In genomic region chr22:50192056-50192824, GRCh38 we compare ENCODE assay signal across 9 cellular contexts. TPM values are rescaled to one million over a fixed set of nuclear protein-coding genes. Genes with fewer than 3 reads are reported as not detected.
DNase-seq lines count a peak whose midpoint lies in the region; ATAC-seq and TF ChIP-seq lines count a peak whose summit lies in the region.
"Had no signal": no experiment of that assay in that cellular context is flagged by ENCODE, and none has a peak within 500 bp of the region (broad histone marks: within the 10 kb centered on the region; RNA-seq: fewer than 3 reads in every experiment).

No MANE protein-coding gene starts in this region.

- no peaks in the 10 kb centered on the region for H3K9me3 ChIP-seq in OCI-LY7 (ENCODE audit: low read length)
- no peaks in the 10 kb centered on the region for H3K9me3 ChIP-seq in endodermal cell (ENCODE audit: control insufficient read depth, low read length)
- no peaks in the 10 kb centered on the region for H3K9me3 ChIP-seq in spleen

- H3K36me3 ChIP-seq in OCI-LY7 (ENCODE audit: insufficient read depth, low read length), result peaks cover 59% of the 10 kb centered on the region
- H3K36me3 ChIP-seq in endodermal cell (ENCODE audit: control insufficient read depth, insufficient read depth, low read length), result peaks cover 11% of the 10 kb centered on the region
- peaks cover 0 to 45% (median 33%) of the 10 kb centered on the region in 6 donors for H3K36me3 ChIP-seq in spleen

- intact Hi-C loops in activated CD4-positive, alpha-beta T cell treated with anti-CD3 and anti-CD28 coated beads for 36 hours (cut with DNase I, micrococcal nuclease), result loop anchor here in 1 of 2 experiments (5.0 to 10.0 kb wide), 3 partner anchors 45 to 257 kb away; no protein-coding TSS in a partner anchor
- intact Hi-C loops in OCI-LY7 (cut with micrococcal nuclease; ENCODE audit: unreplicated experiment) (loop anchor here (5.0 kb wide), 3 partner anchors 125 to 280 kb away; no protein-coding TSS in a partner anchor), spleen (cut with DNase I; ENCODE audit: low total_unique reads) (no loop called here)

- TF ChIP-seq CTCF in OCI-LY7 (conservative IDR thresholded peaks at IDR 0.05; ENCODE audit: low read length), result no peak
- no peak for TF ChIP-seq CTCF in endodermal cell (conservative IDR thresholded peaks at IDR 0.05)
- no peak for TF ChIP-seq CTCF in spleen (IDR thresholded peaks at IDR 0.05 in 8 of 11, conservative IDR thresholded peaks at IDR 0.05 in 3 of 11)
- TF ChIP-seq CTCF in progenitor cell of endocrine pancreas (IDR thresholded peaks at IDR 0.05; ENCODE audit: unreplicated experiment), result no peak
- no peak for TF ChIP-seq CTCF in type B pancreatic cell (conservative IDR thresholded peaks at IDR 0.05)

- no peaks in the 10 kb centered on the region for H3K9me3 Mint-ChIP-seq in activated CD4-positive, alpha-beta T cell treated with anti-CD3 and anti-CD28 coated beads for 36 hours (ENCODE audit: low read depth)
- H3K9me3 Mint-ChIP-seq in endodermal cell (no peaks in the 10 kb centered on the region), progenitor cell of endocrine pancreas (ENCODE audit: low read depth) (no peaks in the 10 kb centered on the region), type B pancreatic cell (no peaks in the 10 kb centered on the region)

- H3K9me2 ChIP-seq in OCI-LY7 (ENCODE audit: insufficient read depth, low read length), result no peaks in the 10 kb centered on the region

- peak overlapping the region; percentile 99 for H3K27ac ChIP-seq in OCI-LY7 (ENCODE audit: low read depth, low read length, poor library complexity, severe bottlenecking)
- H3K27ac ChIP-seq in endodermal cell (ENCODE audit: low read depth, low read length), result no peak overlapping the region
- H3K27ac ChIP-seq in spleen, result peak overlapping the region; percentile 85 to 99 (median 96)

- no peaks in the 10 kb centered on the region for H4K20me1 ChIP-seq in OCI-LY7 (ENCODE audit: insufficient read depth, low read length)

- H2AFZ ChIP-seq in OCI-LY7 (ENCODE audit: low read length), result no peak overlapping the region

- H3K27ac Mint-ChIP-seq in activated CD4-positive, alpha-beta T cell treated with anti-CD3 and anti-CD28 coated beads for 36 hours, result peak overlapping the region; percentile 94
- H3K27ac Mint-ChIP-seq in endodermal cell (peak overlapping the region; percentile 52), progenitor cell of endocrine pancreas (no peak overlapping the region), type B pancreatic cell (no peak overlapping the region)

- no TSS peak for BruUV-seq in OCI-LY7 (replicated peaks; lab: Mats Ljungman, UMichigan)

- 95 to 97% methylated on average over 26 of the region's 26 CpGs for WGBS in endodermal cell (ENCODE audit: insufficient coverage in 1 of 2, insufficient read length in 1 of 2), 2 experiments
- 30 to 52% (median 41%) methylated on average over 23 to 26 of the region's 26 CpGs for WGBS in spleen, 5 donors

- H3K4me3 Mint-ChIP-seq in activated CD4-positive, alpha-beta T cell treated with anti-CD3 and anti-CD28 coated beads for 36 hours, result peak overlapping the region; percentile 83
- H3K4me3 Mint-ChIP-seq in endodermal cell (no peak overlapping the region), progenitor cell of endocrine pancreas (ENCODE audit: low read depth) (no peak overlapping the region), type B pancreatic cell (no peak overlapping the region)

- no peak for TF ChIP-seq POLR2A in spleen (IDR thresholded peaks at IDR 0.05)

- POLR2A ChIA-PET in activated CD4-positive, alpha-beta T cell treated with anti-CD3 and anti-CD28 coated beads for 36 hours (lab: Charles Lee), result no interaction called here
- POLR2A ChIA-PET in OCI-LY7 (lab: Charles Lee), result interaction anchor here (1.7 kb wide), 1 partner anchor 18 kb away, joined by 7 read pairs; no protein-coding TSS in a partner anchor

- CTCF ChIA-PET in activated CD4-positive, alpha-beta T cell treated with anti-CD3 and anti-CD28 coated beads for 36 hours (lab: Charles Lee), result interaction anchor here (1.3 to 2.1 kb wide), 3 partner anchors 9 to 55 kb away, joined by 3 to 6 read pairs (median 4); no protein-coding TSS in a partner anchor
- CTCF ChIA-PET in OCI-LY7 (lab: Charles Lee; ENCODE audit: unreplicated experiment), result no interaction called here

- H3K79me2 ChIP-seq in OCI-LY7 (ENCODE audit: insufficient read depth, low read depth, low read length), result peaks cover 35% of the 10 kb centered on the region; the same call in 1 of the 2 replicates

- peaks cover 20% of the 10 kb centered on the region for H3K36me3 Mint-ChIP-seq in activated CD4-positive, alpha-beta T cell treated with anti-CD3 and anti-CD28 coated beads for 36 hours (ENCODE audit: low read depth)
- H3K36me3 Mint-ChIP-seq in endodermal cell (ENCODE audit: low read depth) (peaks cover 7% of the 10 kb centered on the region), progenitor cell of endocrine pancreas (ENCODE audit: insufficient read depth) (no peaks in the 10 kb centered on the region), type B pancreatic cell (no peaks in the 10 kb centered on the region)

- no peaks in the 10 kb centered on the region for H3K27me3 ChIP-seq in endodermal cell (ENCODE audit: control insufficient read depth, insufficient read depth, low read length, poor library complexity, severe bottlenecking)
- H3K27me3 ChIP-seq in spleen (replicated peaks in 1 of 7), result no peaks in the 10 kb centered on the region

- H3K9ac ChIP-seq in endodermal cell (ENCODE audit: extremely low read depth, low read length, poor library complexity, severe bottlenecking), result no peak overlapping the region

- H3K4me3 ChIP-seq in OCI-LY7 (ENCODE audit: low read depth, low read length, poor library complexity, severe bottlenecking), result peak overlapping the region; percentile 68
- no peak overlapping the region for H3K4me3 ChIP-seq in endodermal cell (ENCODE audit: low read length)
- peak overlapping the region in 5 of 8 donors; percentile 15 to 68 (median 40) for H3K4me3 ChIP-seq in spleen

- H3K4me1 Mint-ChIP-seq in activated CD4-positive, alpha-beta T cell treated with anti-CD3 and anti-CD28 coated beads for 36 hours, result peaks cover 38% of the 10 kb centered on the region
- H3K4me1 Mint-ChIP-seq in endodermal cell, result no peaks in the 10 kb centered on the region
- H3K4me1 Mint-ChIP-seq in progenitor cell of endocrine pancreas (ENCODE audit: low read depth), result no peaks in the 10 kb centered on the region
- peaks cover 9% of the 10 kb centered on the region for H3K4me1 Mint-ChIP-seq in type B pancreatic cell (ENCODE audit: unreplicated experiment)

- H3K4me1 ChIP-seq in OCI-LY7 (ENCODE audit: insufficient read depth, low read length, poor library complexity, severe bottlenecking), result peaks cover 71% of the 10 kb centered on the region
- H3K4me1 ChIP-seq in endodermal cell (ENCODE audit: control insufficient read depth, insufficient read depth, low read length), result peaks cover 2% of the 10 kb centered on the region
- H3K4me1 ChIP-seq in spleen, result peaks cover 52 to 94% (median 81%) of the 10 kb centered on the region in 6 donors

- H3K27me3 Mint-ChIP-seq in activated CD4-positive, alpha-beta T cell treated with anti-CD3 and anti-CD28 coated beads for 36 hours, result no peaks in the 10 kb centered on the region
- H3K27me3 Mint-ChIP-seq in endodermal cell (ENCODE audit: insufficient read depth), result no peaks in the 10 kb centered on the region
- no peaks in the 10 kb centered on the region for H3K27me3 Mint-ChIP-seq in progenitor cell of endocrine pancreas
- H3K27me3 Mint-ChIP-seq in type B pancreatic cell, result no peaks in the 10 kb centered on the region

- peak overlapping the region; percentile 96 for H3K4me2 ChIP-seq in OCI-LY7 (ENCODE audit: low read length)

- ATAC-seq in activated CD4-positive, alpha-beta T cell treated with anti-CD3 and anti-CD28 coated beads for 36 hours, result no peak

- DNase-seq in activated CD4-positive, alpha-beta T cell treated with anti-CD3 and anti-CD28 coated beads for 36 hours, result no peak
- DNase-seq in activated CD4-positive, alpha-beta T cell treated with anti-CD3 and anti-CD28 coated beads for 4 hours, result no peak
- DNase-seq in OCI-LY7 (ENCODE audit: low spot score) (peak; percentile 83), endodermal cell (no peak), spleen (peak; percentile 87), progenitor cell of endocrine pancreas (ENCODE audit: low spot score, unreplicated experiment) (no peak), NCI-H1930 (lab: John Stamatoyannopoulos, UW) (no peak), type B pancreatic cell (ENCODE audit: extremely low spot score, unreplicated experiment) (no peak)

RNA-seq across cellular contexts. Expression of gene TRABD, which starts 6.5 kb away (rescaled TPM):
- total RNA-seq in activated CD4-positive, alpha-beta T cell treated with anti-CD3 and anti-CD28 coated beads for 36 hours, result 10 to 100 TPM; 60.7 to 74.5 TPM
- total RNA-seq in OCI-LY7 (2014; rRNA removed; shearing (Covaris generic)), result 111 and 126 TPM in 2 replicates
- total RNA-seq in OCI-LY7 (2022) (119 and 128 TPM in 2 replicates), endodermal cell (10 to 100 TPM; 49.6 to 56.4 TPM), spleen (10 to 100 TPM; 49.8 to 66.5 (median 57.7) TPM), progenitor cell of endocrine pancreas (39.4 and 42.1 TPM in 2 replicates), type B pancreatic cell (ENCODE audit: low replicate concordance) (33.8 and 37.7 TPM in 2 replicates)
- 34.2 TPM for polyA plus RNA-seq in endodermal cell (2013, experiment 1 of 2)
- polyA plus RNA-seq in endodermal cell (2013, experiment 2 of 2), result 30.6 TPM
- 10 to 100 TPM; 43.3 to 85.8 (median 77.9) TPM for polyA plus RNA-seq in spleen

RNA-seq across cellular contexts. Expression of gene SELENOO, which starts 8.6 kb away (rescaled TPM):
- 10 to 100 TPM; 14.4 to 18.3 TPM for total RNA-seq in activated CD4-positive, alpha-beta T cell treated with anti-CD3 and anti-CD28 coated beads for 36 hours
- 43.7 and 44.2 TPM in 2 replicates for total RNA-seq in OCI-LY7 (2014; rRNA removed; shearing (Covaris generic))
- 34.0 and 40.2 TPM in 2 replicates for total RNA-seq in OCI-LY7 (2022)
- total RNA-seq in endodermal cell, result 10 to 100 TPM; 22.2 to 22.9 TPM
- polyA plus RNA-seq in endodermal cell (2013, experiment 1 of 2), result 17.4 TPM
- polyA plus RNA-seq in endodermal cell (2013, experiment 2 of 2), result 17.2 TPM
- total RNA-seq in spleen, result 10 to 100 TPM; 25.4 to 31.7 (median 29.3) TPM
- 10 to 100 TPM; 26.2 to 70.8 (median 47.0) TPM for polyA plus RNA-seq in spleen
- 24.3 and 24.7 TPM in 2 replicates for total RNA-seq in progenitor cell of endocrine pancreas
- 23.8 and 28.5 TPM in 2 replicates for total RNA-seq in type B pancreatic cell (ENCODE audit: low replicate concordance)

RNA-seq across cellular contexts. Expression of gene PANX2, which starts 21.7 kb away (rescaled TPM):
- 1 to 10 TPM; 2.2 to 2.7 TPM for total RNA-seq in activated CD4-positive, alpha-beta T cell treated with anti-CD3 and anti-CD28 coated beads for 36 hours
- total RNA-seq in OCI-LY7 (2014; rRNA removed; shearing (Covaris generic)), result not detected in 2 replicates
- total RNA-seq in OCI-LY7 (2022) (not detected in 2 replicates), endodermal cell (10 to 100 TPM in 1 of 2 donors, 1 to 10 TPM in 1; 8.8 to 11.2 TPM), spleen (1 to 10 TPM in 6 of 7 donors, under 1 TPM in 1; 0.39 to 4.6 (median 2.4) TPM), progenitor cell of endocrine pancreas (6.2 and 6.3 TPM in 2 replicates), type B pancreatic cell (ENCODE audit: low replicate concordance) (3.0 and 9.3 TPM in 2 replicates)
- 1.6 TPM for polyA plus RNA-seq in endodermal cell (2013, experiment 1 of 2)
- polyA plus RNA-seq in endodermal cell (2013, experiment 2 of 2), result 1.4 TPM
- under 1 TPM; 0.11 to 0.67 (median 0.24) TPM for polyA plus RNA-seq in spleen
- total RNA-seq: RPMI7951 had no signal

RNA-seq across cellular contexts. Expression of gene TUBGCP6, which starts 52.6 kb away (rescaled TPM):
- total RNA-seq in activated CD4-positive, alpha-beta T cell treated with anti-CD3 and anti-CD28 coated beads for 36 hours, result 10 to 100 TPM; 42.2 to 49.2 TPM
- 52.8 and 57.7 TPM in 2 replicates for total RNA-seq in OCI-LY7 (2014; rRNA removed; shearing (Covaris generic))
- total RNA-seq in OCI-LY7 (2022) (63.2 and 68.8 TPM in 2 replicates), endodermal cell (10 to 100 TPM; 43.7 to 46.0 TPM), spleen (10 to 100 TPM; 65.2 to 98.0 (median 69.4) TPM), progenitor cell of endocrine pancreas (62.0 and 70.9 TPM in 2 replicates), type B pancreatic cell (ENCODE audit: low replicate concordance) (43.0 and 51.4 TPM in 2 replicates)
- 39.7 TPM for polyA plus RNA-seq in endodermal cell (2013, experiment 1 of 2)
- 35.7 TPM for polyA plus RNA-seq in endodermal cell (2013, experiment 2 of 2)
- 10 to 100 TPM; 36.0 to 70.7 (median 69.2) TPM for polyA plus RNA-seq in spleen

RNA-seq across cellular contexts. Expression of gene HDAC10, which starts 58.8 kb away (rescaled TPM):
- total RNA-seq in activated CD4-positive, alpha-beta T cell treated with anti-CD3 and anti-CD28 coated beads for 36 hours, result 10 to 100 TPM; 33.5 to 41.5 TPM
- total RNA-seq in OCI-LY7 (2014; rRNA removed; shearing (Covaris generic)), result 47.4 and 49.4 TPM in 2 replicates
- 74.6 and 74.9 TPM in 2 replicates for total RNA-seq in OCI-LY7 (2022)
- 10 to 100 TPM; 57.2 to 62.8 TPM for total RNA-seq in endodermal cell
- polyA plus RNA-seq in endodermal cell (2013, experiment 1 of 2), result 33.2 TPM
- polyA plus RNA-seq in endodermal cell (2013, experiment 2 of 2), result 25.5 TPM
- total RNA-seq in spleen, result 100 to 1,000 TPM in 1 of 7 donors, 10 to 100 TPM in 6; 63.6 to 108 (median 70.2) TPM
- 10 to 100 TPM; 25.0 to 69.9 (median 44.7) TPM for polyA plus RNA-seq in spleen
- 73.8 and 81.5 TPM in 2 replicates for total RNA-seq in progenitor cell of endocrine pancreas
- 29.5 and 37.1 TPM in 2 replicates for total RNA-seq in type B pancreatic cell (ENCODE audit: low replicate concordance)

Comparison
In these comparisons a context has a peak if more than half of its experiments do, and no peak if none do; other contexts are left out.
1. DNase-seq: peak in OCI-LY7 (single experiment) and spleen (single experiment); none in activated CD4-positive, alpha-beta T cell treated with anti-CD3 and anti-CD28 coated beads for 36 hours (single experiment), activated CD4-positive, alpha-beta T cell treated with anti-CD3 and anti-CD28 coated beads for 4 hours (0 of 2), endodermal cell (single experiment), progenitor cell of endocrine pancreas (single experiment), NCI-H1930 (0 of 2) and type B pancreatic cell (single experiment).
2. H3K27ac Mint-ChIP-seq: peak in activated CD4-positive, alpha-beta T cell treated with anti-CD3 and anti-CD28 coated beads for 36 hours (single experiment) and endodermal cell (single experiment); none in progenitor cell of endocrine pancreas (single experiment) and type B pancreatic cell (single experiment).